Comparison of ENCODE assay signal across 5 cellular contexts in the genomic region with DNA sequence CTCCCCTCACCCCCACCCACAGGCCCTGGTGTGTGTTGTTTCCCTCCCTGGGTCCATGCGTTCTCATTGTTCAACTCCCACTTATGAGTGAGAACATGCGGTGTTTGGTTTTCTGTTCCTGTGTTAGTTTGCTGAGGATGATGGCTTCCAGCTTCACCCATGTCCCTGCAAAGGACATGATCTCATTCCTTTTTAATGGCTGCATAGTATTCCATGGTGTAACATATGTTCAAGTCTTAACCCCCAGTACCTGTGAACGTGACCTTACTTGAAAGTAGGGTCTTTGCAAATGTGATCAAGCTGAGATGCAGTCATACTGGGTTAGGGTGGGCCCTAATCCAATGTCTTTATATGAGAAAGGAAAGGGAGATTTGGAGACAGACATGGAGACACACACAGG. TPM values are rescaled to one million over a fixed set of nuclear protein-coding genes. Genes with fewer than 3 reads are reported as not detected.
"Had no signal": no experiment of that assay in that cellular context is flagged by ENCODE, and none has a peak within 500 bp of the region (broad histone marks: within the 10 kb centered on the region; RNA-seq: fewer than 3 reads in every experiment).

No MANE protein-coding gene starts in this region.

RNA-seq across cellular contexts. Expression of a gene that starts 3.0 kb away (rescaled TPM):
- total RNA-seq: HepG2, HT-29, HT1080, IMR-90 had no signal
- polyA plus RNA-seq: HepG2, IgD-negative memory B cell, IMR-90 had no signal
